18 cellular contexts compared by ENCODE assay signal in genomic region chr20:33650753-33651561, GRCh38. TPM values are rescaled to one million over a fixed set of nuclear protein-coding genes. Genes with fewer than 3 reads are reported as not detected.
DNase-seq lines count a peak whose midpoint lies in the region; ATAC-seq, FAIRE-seq and TF ChIP-seq lines count a peak whose summit lies in the region.
"Had no signal": no experiment of that assay in that cellular context is flagged by ENCODE, and none has a peak within 500 bp of the region (broad histone marks: within the 10 kb centered on the region; RNA-seq: fewer than 3 reads in every experiment).

No MANE protein-coding gene starts in this region.

- FAIRE-seq in kidney (lab: Jason Lieb, UNC), result no peak
- FAIRE-seq: H54 had no signal

- H3K9me3 ChIP-seq in breast epithelium (no peaks in the 10 kb centered on the region), mammary epithelial cell (replicated peaks; ENCODE audit: insufficient read depth, low read length) (no peaks in the 10 kb centered on the region), PC-3 (ENCODE audit: low read length) (no peaks in the 10 kb centered on the region), kidney (ENCODE audit: control insufficient read depth in 1 of 2, low read length in 2 of 2) (no peaks in the 10 kb centered on the region)
- H3K9me3 ChIP-seq in CD4-positive, alpha-beta memory T cell (ENCODE audit: control insufficient read depth in 1 of 2, low read length in 2 of 2), result no peaks in the 10 kb centered on the region
- H3K9me3 ChIP-seq: BE2C had no signal

- peaks cover 0 to 2% of the 10 kb centered on the region in 2 donors for H3K36me3 Mint-ChIP-seq in CD4-positive, alpha-beta memory T cell
- H3K36me3 Mint-ChIP-seq in immature natural killer cell, result peaks cover 0 to 4% (median 0%) of the 10 kb centered on the region in 3 donors
- H3K36me3 Mint-ChIP-seq: activated naive CD4-positive, alpha-beta T cell treated with anti-CD3 and anti-CD28 coated beads, Interleukin-2, amount 50 U/mL, for 72 hours had no signal

- TF ChIP-seq CTCF in breast epithelium (IDR thresholded peaks at IDR 0.05) (peak in 1 of 3 donors; percentile 13), mammary epithelial cell (conservative IDR thresholded peaks at IDR 0.05 in 1 of 2, IDR thresholded peaks at IDR 0.05 in 1 of 2; ENCODE audit: extremely low read depth in 1 of 2, insufficient read depth in 1 of 2, low read depth in 1 of 2, low read length in 2 of 2) (no peak), PC-3 (conservative IDR thresholded peaks at IDR 0.05; ENCODE audit: low read depth, low read length) (no peak), kidney (IDR thresholded peaks at IDR 0.05; ENCODE audit: borderline replicate concordance, extremely low read depth, insufficient read depth) (no peak)

- H3K4me3 ChIP-seq in breast epithelium (no peak overlapping the region), mammary epithelial cell (replicated peaks in 1 of 3; ENCODE audit: insufficient read depth in 1 of 3, low read depth in 2 of 3, low read length in 3 of 3) (no peak overlapping the region), PC-3 (ENCODE audit: low read length) (no peak overlapping the region), kidney (ENCODE audit: low read length in 2 of 2) (no peak overlapping the region)
- no peak overlapping the region for H3K4me3 ChIP-seq in CD4-positive, alpha-beta memory T cell (ENCODE audit: low read length in 2 of 2)

- H3K27me3 ChIP-seq in breast epithelium (no peaks in the 10 kb centered on the region), mammary epithelial cell (ENCODE audit: insufficient read depth, low read length) (no peaks in the 10 kb centered on the region), PC-3 (ENCODE audit: low read length) (no peaks in the 10 kb centered on the region)
- H3K27me3 ChIP-seq in CD4-positive, alpha-beta memory T cell (ENCODE audit: insufficient read depth, low read length), result no peaks in the 10 kb centered on the region
- H3K27me3 ChIP-seq: BE2C had no signal

- H3K79me2 ChIP-seq in mammary epithelial cell (ENCODE audit: insufficient read depth, low read length) (no peaks in the 10 kb centered on the region), PC-3 (ENCODE audit: low read length) (no peaks in the 10 kb centered on the region)

- H3K4me1 ChIP-seq in breast epithelium (peaks cover 0 to 10% of the 10 kb centered on the region in 2 donors), mammary epithelial cell (ENCODE audit: insufficient read depth, low read length) (peaks cover 11% of the 10 kb centered on the region), PC-3 (ENCODE audit: insufficient read depth, low read length) (peaks cover 44% of the 10 kb centered on the region), kidney (ENCODE audit: control insufficient read depth in 1 of 2, insufficient read depth in 1 of 2, low read depth in 1 of 2, low read length in 2 of 2) (peaks cover 20 to 25% of the 10 kb centered on the region in 2 donors)
- H3K4me1 ChIP-seq in CD4-positive, alpha-beta memory T cell (ENCODE audit: insufficient read depth, low read length), result peaks cover 12% of the 10 kb centered on the region

- no peak overlapping the region for H2AFZ ChIP-seq in mammary epithelial cell (ENCODE audit: low read depth, low read length)
- no peak overlapping the region for H2AFZ ChIP-seq in PC-3 (ENCODE audit: low read length)

- no peaks in the 10 kb centered on the region for H3F3A ChIP-seq in PC-3 (ENCODE audit: low read length, unreplicated experiment)

- H3K4me3 Mint-ChIP-seq in CD4-positive, alpha-beta memory T cell, result no peak overlapping the region
- H3K4me3 Mint-ChIP-seq in immature natural killer cell, result no peak overlapping the region

- intact Hi-C loops in breast epithelium (cut with DNase I; ENCODE audit: low total_unique reads) (loop anchor here (10.0 kb wide), 1 partner anchor 186 kb away; no protein-coding TSS in a partner anchor), mammary epithelial cell (cut with micrococcal nuclease) (loop anchor here (5.0 kb wide), 1 partner anchor 249 kb away; the partner anchor contains the start of gene CDK5RAP1), PC-3 (cut with micrococcal nuclease) (no loop called here), kidney (cut with DNase I) (loop anchor here (10.0 kb wide), 1 partner anchor 196 kb away; no protein-coding TSS in a partner anchor)
- intact Hi-C loops in CD4-positive, alpha-beta memory T cell (cut with micrococcal nuclease), result no loop called here

- H3K27ac ChIP-seq in breast epithelium (peak overlapping the region; percentile 49 to 73), mammary epithelial cell (ENCODE audit: insufficient read depth, low read depth, low read length) (no peak overlapping the region), PC-3 (ENCODE audit: low read length) (no peak overlapping the region), kidney (ENCODE audit: low read depth in 2 of 2, low read length in 2 of 2) (no peak overlapping the region)
- H3K27ac ChIP-seq in CD4-positive, alpha-beta memory T cell (ENCODE audit: low read depth, low read length), result no peak overlapping the region

- peak; percentile 3; the same call in 1 of the 2 replicates for ATAC-seq in PC-3
- ATAC-seq in HG02798 (IDR thresholded peaks at IDR 0.05; ENCODE audit: poor library complexity, unreplicated experiment), result no peak
- ATAC-seq: activated naive CD4-positive, alpha-beta T cell treated with anti-CD3 and anti-CD28 coated beads, Interleukin-2, amount 50 U/mL, for 72 hours; Panc1 had no signal

- dilution Hi-C loops in mammary epithelial cell (cut with HindIII; ENCODE audit: low sequenced_read_pairs), result no loop called here

- 78% methylated on average over 9 of the region's 10 CpGs for WGBS in mammary epithelial cell (ENCODE audit: low coverage, missing lambda C conversion rate)

- H3K9ac ChIP-seq in mammary epithelial cell (ENCODE audit: insufficient read depth, low read length), result no peak overlapping the region
- H3K9ac ChIP-seq in PC-3 (ENCODE audit: low read length), result no peak overlapping the region
- no peak overlapping the region for H3K9ac ChIP-seq in kidney (ENCODE audit: low read length in 2 of 2)

- no peaks in the 10 kb centered on the region for H3K9me2 ChIP-seq in PC-3 (replicated peaks; ENCODE audit: low read length)

- peak; percentile 46 to 76 for DNase-seq in breast epithelium (ENCODE audit: low spot score in 2 of 2)
- DNase-seq in mammary epithelial cell, result no peak
- peak; percentile 70 for DNase-seq in PC-3
- DNase-seq in kidney, result peak; percentile 42
- DNase-seq in CD4-positive, alpha-beta memory T cell, result no peak
- no peak for DNase-seq in middle frontal gyrus (ENCODE audit: extremely low spot score, low spot score)
- DNase-seq in immature natural killer cell, result no peak
- DNase-seq: activated CD8-positive, alpha-beta memory T cell treated with anti-CD3 and anti-CD28 coated beads for 24 hours; BE2C; midbrain; NCI-H1436; posterior cingulate gyrus; stimulated activated CD4-positive, alpha-beta T cell treated with anti-CD3 and anti-CD28 coated beads, Interleukin-2, amount 100 ng/mL, for 24 hours had no signal

- H3K4me1 Mint-ChIP-seq in CD4-positive, alpha-beta memory T cell, result peaks cover 13 to 34% (median 13%) of the 10 kb centered on the region in 4 donors
- peaks cover 28% of the 10 kb centered on the region in 2 donors for H3K4me1 Mint-ChIP-seq in immature natural killer cell

- H3K36me3 ChIP-seq in breast epithelium (no peaks in the 10 kb centered on the region), mammary epithelial cell (ENCODE audit: insufficient read depth, low read length) (no peaks in the 10 kb centered on the region), PC-3 (ENCODE audit: low read depth, low read length) (no peaks in the 10 kb centered on the region), kidney (ENCODE audit: control insufficient read depth in 1 of 2, insufficient read depth in 2 of 2, low read length in 2 of 2) (peaks cover 0 to 4% of the 10 kb centered on the region in 2 donors)
- no peaks in the 10 kb centered on the region for H3K36me3 ChIP-seq in CD4-positive, alpha-beta memory T cell (ENCODE audit: insufficient read depth, low read length)
- H3K36me3 ChIP-seq: BE2C had no signal

- no peaks in the 10 kb centered on the region for H4K20me1 ChIP-seq in mammary epithelial cell (ENCODE audit: insufficient read depth, low read length)
- H4K20me1 ChIP-seq in PC-3 (ENCODE audit: low read length), result no peaks in the 10 kb centered on the region

- no peak for TF ChIP-seq POLR2A in breast epithelium (IDR thresholded peaks at IDR 0.05)

- BruUV-seq in mammary epithelial cell (replicated peaks; lab: Mats Ljungman, UMichigan) (no TSS peak), PC-3 (replicated peaks; lab: Mats Ljungman, UMichigan) (no TSS peak)

- no peaks in the 10 kb centered on the region for H3K27me3 Mint-ChIP-seq in CD4-positive, alpha-beta memory T cell
- H3K27me3 Mint-ChIP-seq in immature natural killer cell (ENCODE audit: low read depth in 3 of 3), result peaks cover 2 to 7% (median 2%) of the 10 kb centered on the region in 3 donors

- CTCF ChIA-PET in mammary epithelial cell (lab: Charles Lee; ENCODE audit: low non-redundant PET) (no interaction called here), PC-3 (lab: Charles Lee) (no interaction called here)
- CTCF ChIA-PET in CD4-positive, alpha-beta memory T cell (lab: Charles Lee; ENCODE audit: partially characterized antibody), result interaction anchor here (0.6 to 6.7 kb wide), 5 partner anchors 10 to 830 kb away, joined by 3 to 60 read pairs (median 3); partner anchors contain the start of genes ACTL10 and C20orf144

- H3K9me3 Mint-ChIP-seq in CD4-positive, alpha-beta memory T cell, result no peaks in the 10 kb centered on the region
- no peaks in the 10 kb centered on the region for H3K9me3 Mint-ChIP-seq in immature natural killer cell
- H3K9me3 Mint-ChIP-seq: activated naive CD4-positive, alpha-beta T cell treated with anti-CD3 and anti-CD28 coated beads, Interleukin-2, amount 50 U/mL, for 72 hours had no signal

- POLR2A ChIA-PET in PC-3 (lab: Charles Lee; ENCODE audit: unreplicated experiment), result no interaction called here
- POLR2A ChIA-PET in CD4-positive, alpha-beta memory T cell (lab: Charles Lee; ENCODE audit: partially characterized antibody), result interaction anchor here (1.6 to 2.5 kb wide), 2 partner anchors 13 to 15 kb away, joined by 5 to 15 read pairs; partner anchors contain the start of gene ACTL10

- in situ Hi-C loops in mammary epithelial cell (cut with MboI; ENCODE audit: low sequenced_read_pairs in 2 of 2), result loop anchor here in 1 of 2 donors (10.0 kb wide), 1 partner anchor 196 kb away; no protein-coding TSS in a partner anchor

- H3K4me2 ChIP-seq in mammary epithelial cell (ENCODE audit: insufficient read depth, low read depth, low read length) (no peak overlapping the region), PC-3 (ENCODE audit: low read length) (no peak overlapping the region)

- H3K27ac Mint-ChIP-seq in CD4-positive, alpha-beta memory T cell, result peak overlapping the region in 3 of 7 donors; percentile 24 to 69 (median 31)
- no peak overlapping the region for H3K27ac Mint-ChIP-seq in immature natural killer cell

RNA-seq across cellular contexts. Expression of gene C20orf144, which starts 11.2 kb away (rescaled TPM):
- under 1 TPM; 0.16 to 0.33 (median 0.29) TPM for total RNA-seq in breast epithelium
- total RNA-seq in mammary epithelial cell, result under 1 TPM; under 0.01 to 0.16 TPM
- 0.03 TPM for polyA plus RNA-seq in mammary epithelial cell
- not detected for polyA minus RNA-seq in mammary epithelial cell
- 0.17 TPM in 1 of 2 replicates, not detected in the other for total RNA-seq in PC-3 (2014; rRNA removed)
- total RNA-seq in kidney, result 0.16 TPM
- not detected for polyA plus RNA-seq in kidney (ENCODE audit: insufficient read depth, low read depth, low replicate concordance)
- total RNA-seq in CD4-positive, alpha-beta memory T cell, result under 1 TPM; 0.61 TPM
- not detected for polyA plus RNA-seq in CD4-positive, alpha-beta memory T cell
- polyA plus RNA-seq in immature natural killer cell, result under 1 TPM in 2 of 3 donors, not detected in 1; 0.13 to 0.22 TPM

RNA-seq across cellular contexts. Expression of gene ACTL10, which starts 15.8 kb away (rescaled TPM):
- 1 to 10 TPM; 1.4 to 3.4 (median 2.6) TPM for total RNA-seq in breast epithelium
- 1 to 10 TPM; 1.4 to 2.7 TPM for total RNA-seq in mammary epithelial cell
- polyA plus RNA-seq in mammary epithelial cell, result 0.79 TPM
- not detected for polyA minus RNA-seq in mammary epithelial cell
- total RNA-seq in PC-3 (2014; rRNA removed), result 1.6 and 2.8 TPM in 2 replicates
- total RNA-seq in kidney, result 3.0 TPM
- 1.7 TPM for polyA plus RNA-seq in kidney (ENCODE audit: insufficient read depth, low read depth, low replicate concordance)
- 1 to 10 TPM; 5.5 to 6.0 TPM for total RNA-seq in CD4-positive, alpha-beta memory T cell
- 1 to 10 TPM; 1.7 to 5.3 TPM for polyA plus RNA-seq in CD4-positive, alpha-beta memory T cell
- polyA plus RNA-seq in immature natural killer cell, result 1 to 10 TPM; 3.4 to 7.0 (median 3.9) TPM
- total RNA-seq: G401 had no signal

RNA-seq across cellular contexts. Expression of gene NECAB3, which starts 23.3 kb away (rescaled TPM):
- total RNA-seq in breast epithelium, result 10 to 100 TPM; 23.4 to 37.3 (median 28.5) TPM
- total RNA-seq in mammary epithelial cell, result 10 to 100 TPM; 14.6 to 14.7 TPM
- 5.4 TPM for polyA plus RNA-seq in mammary epithelial cell
- 2.9 TPM for polyA minus RNA-seq in mammary epithelial cell
- total RNA-seq in PC-3 (2014; rRNA removed), result 41.2 and 43.5 TPM in 2 replicates
- 19.7 TPM for total RNA-seq in kidney
- polyA plus RNA-seq in kidney (ENCODE audit: insufficient read depth, low read depth, low replicate concordance), result 35.6 TPM
- 10 to 100 TPM; 23.3 to 23.4 TPM for total RNA-seq in CD4-positive, alpha-beta memory T cell
- polyA plus RNA-seq in CD4-positive, alpha-beta memory T cell, result 1 to 10 TPM; 2.0 to 2.5 TPM
- 1 to 10 TPM; 2.5 to 3.8 (median 2.9) TPM for polyA plus RNA-seq in immature natural killer cell

RNA-seq across cellular contexts. Expression of gene E2F1, which starts 35.2 kb away (rescaled TPM):
- total RNA-seq in breast epithelium (1 to 10 TPM in 1 of 3 donors, under 1 TPM in 2; 0.33 to 2.2 (median 0.88) TPM), mammary epithelial cell (10 to 100 TPM in 1 of 2 donors, 1 to 10 TPM in 1; 1.8 to 12.7 TPM), PC-3 (2014; rRNA removed) (63.7 and 72.2 TPM in 2 replicates), kidney (1.5 TPM)
- polyA plus RNA-seq in mammary epithelial cell (10.3 TPM), kidney (ENCODE audit: insufficient read depth, low read depth, low replicate concordance) (0.90 TPM), immature natural killer cell (1 to 10 TPM; 1.5 to 2.5 (median 1.8) TPM)
- polyA minus RNA-seq in mammary epithelial cell, result 10.7 TPM
- 1 to 10 TPM; 2.2 to 2.6 TPM for total RNA-seq in CD4-positive, alpha-beta memory T cell
- under 1 TPM; 0.46 to 0.89 TPM for polyA plus RNA-seq in CD4-positive, alpha-beta memory T cell

Comparison
In these comparisons a context has a peak if more than half of its experiments do, and no peak if none do; other contexts are left out.
1. DNase-seq: peak in breast epithelium (2 of 2), PC-3 (single experiment) and kidney (single experiment); none in mammary epithelial cell (single experiment), CD4-positive, alpha-beta memory T cell (0 of 5), middle frontal gyrus (single experiment) and immature natural killer cell (0 of 3).
2. H3K27ac ChIP-seq: peak in breast epithelium (2 of 2); none in mammary epithelial cell (single experiment), PC-3 (single experiment), kidney (0 of 2) and CD4-positive, alpha-beta memory T cell (single experiment).
3. intact Hi-C loops: an anchor here in breast epithelium (10.0 kb wide), mammary epithelial cell (5.0 kb wide) and kidney (10.0 kb wide); none called in PC-3 and CD4-positive, alpha-beta memory T cell.